Comparison of ENCODE assay signal across 8 cellular contexts in genomic region chr1:30977105-30977504, GRCh38.
DNase-seq lines count a peak whose midpoint lies in the region; ATAC-seq and TF ChIP-seq lines count a peak whose summit lies in the region.
"Had no signal": no experiment of that assay in that cellular context is flagged by ENCODE, and none has a peak within 500 bp of the region (broad histone marks: within the 10 kb centered on the region; RNA-seq: fewer than 3 reads in every experiment).

No MANE protein-coding gene starts in this region.

- no peak for DNase-seq in DND-41
- peak; percentile 82 for DNase-seq in M059J (ENCODE audit: low read depth)
- no peak for DNase-seq in chondrocyte (ENCODE audit: low spot score)
- DNase-seq in osteoblast (ENCODE audit: insufficient read length, low spot score, missing footprints), result no peak
- DNase-seq in NCI-H510A treated with DMSO at 0.1 percent for 48 hours (lab: John Stamatoyannopoulos, UW), result no peak
- no peak for DNase-seq in coronary artery (ENCODE audit: low spot score)
- DNase-seq: activated T-cell treated with anti-CD3 and anti-CD28 coated beads, Interleukin-2, amount 50 U/mL, for 4 hours had no signal

- H3K36me3 Mint-ChIP-seq in chondrocyte (ENCODE audit: low read depth), result peaks cover 19% of the 10 kb centered on the region

- no peak overlapping the region for H3K4me3 Mint-ChIP-seq in chondrocyte (ENCODE audit: unreplicated experiment)
- H3K4me3 Mint-ChIP-seq: activated T-cell treated with anti-CD3 and anti-CD28 coated beads, Interleukin-2, amount 50 U/mL, for 4 hours had no signal

- no peak overlapping the region for H3K4me3 ChIP-seq in DND-41 (ENCODE audit: low read depth in 1 of 2, low read length in 2 of 2)
- no peak overlapping the region for H3K4me3 ChIP-seq in osteoblast (ENCODE audit: insufficient read depth, low read length)
- H3K4me3 ChIP-seq in coronary artery, result no peak overlapping the region

- peak; percentile 21 for TF ChIP-seq CTCF in DND-41 (IDR thresholded peaks at IDR 0.05; ENCODE audit: borderline replicate concordance, extremely low read depth, low read length, poor library complexity, severe bottlenecking)
- peak; percentile 66 for TF ChIP-seq CTCF in chondrocyte (IDR thresholded peaks at IDR 0.05)
- TF ChIP-seq CTCF in osteoblast (IDR thresholded peaks at IDR 0.05; ENCODE audit: extremely low read depth, low read depth, low read length), result no peak
- no peak for TF ChIP-seq CTCF in coronary artery (IDR thresholded peaks at IDR 0.05)

- peaks cover 59% of the 10 kb centered on the region for H3K4me1 Mint-ChIP-seq in chondrocyte (ENCODE audit: low read depth)

- peak overlapping the region; percentile 86 for H3K27ac Mint-ChIP-seq in chondrocyte (ENCODE audit: unreplicated experiment)

- H3K4me2 ChIP-seq in DND-41 (ENCODE audit: insufficient read depth, low read length) (no peak overlapping the region), osteoblast (ENCODE audit: insufficient read depth, low read length) (peak overlapping the region; percentile 9)

- H3K27me3 ChIP-seq in DND-41 (ENCODE audit: insufficient read depth, low read length, poor library complexity), result no peaks in the 10 kb centered on the region
- H3K27me3 ChIP-seq in osteoblast (ENCODE audit: insufficient read depth, low read length), result no peaks in the 10 kb centered on the region

- H2AFZ ChIP-seq in DND-41 (ENCODE audit: low read depth, low read length) (no peak overlapping the region), osteoblast (ENCODE audit: low read length) (no peak overlapping the region)

- H3K36me3 ChIP-seq in DND-41 (ENCODE audit: insufficient read depth, low read length), result peaks cover 86% of the 10 kb centered on the region
- H3K36me3 ChIP-seq in osteoblast (ENCODE audit: insufficient read depth, low read length), result peaks cover 38% of the 10 kb centered on the region

- no peak overlapping the region for H3K27ac ChIP-seq in DND-41 (ENCODE audit: low read length)
- H3K27ac ChIP-seq in osteoblast (ENCODE audit: low read depth, low read length), result peak overlapping the region; percentile 42
- peak overlapping the region in 1 of 2 donors; percentile 15 for H3K27ac ChIP-seq in coronary artery

- no peaks in the 10 kb centered on the region for H3K9me3 ChIP-seq in DND-41 (ENCODE audit: insufficient read depth, low read length, severe bottlenecking)
- no peaks in the 10 kb centered on the region for H3K9me3 ChIP-seq in osteoblast (ENCODE audit: low read depth, low read length)

- no peaks in the 10 kb centered on the region for H3K27me3 Mint-ChIP-seq in chondrocyte (ENCODE audit: low read depth)

- H3K9ac ChIP-seq in DND-41 (ENCODE audit: low read depth, low read length), result no peak overlapping the region

- H3K4me1 ChIP-seq in DND-41 (ENCODE audit: insufficient read depth, low read length) (no peaks in the 10 kb centered on the region), osteoblast (ENCODE audit: insufficient read depth, low read length) (peaks cover 23% of the 10 kb centered on the region)

- H3K9me3 Mint-ChIP-seq in chondrocyte (ENCODE audit: low read depth), result no peaks in the 10 kb centered on the region
- H3K9me3 Mint-ChIP-seq: activated T-cell treated with anti-CD3 and anti-CD28 coated beads, Interleukin-2, amount 50 U/mL, for 4 hours had no signal

- H4K20me1 ChIP-seq in DND-41 (ENCODE audit: insufficient read depth, low read length) (peaks cover 32% of the 10 kb centered on the region; the same call in 1 of the 2 replicates), osteoblast (ENCODE audit: insufficient read depth, low read length) (peaks cover 30% of the 10 kb centered on the region)

- ATAC-seq in DND-41 (ENCODE audit: insufficient read depth, low read depth) (no peak), GM19463 (IDR thresholded peaks at IDR 0.05; ENCODE audit: unreplicated experiment) (no peak)

- H3K79me2 ChIP-seq in DND-41 (ENCODE audit: insufficient read depth, low read length) (peaks cover 89% of the 10 kb centered on the region), osteoblast (ENCODE audit: insufficient read depth, low read length) (peaks cover 70% of the 10 kb centered on the region)

Comparison
In these comparisons a context has a peak if more than half of its experiments do, and no peak if none do; other contexts are left out.
1. CTCF ChIP-seq: peak in DND-41 (single experiment) and chondrocyte (single experiment); none in osteoblast (single experiment) and coronary artery (single experiment).